8 cellular contexts compared by ENCODE assay signal in the genomic region with DNA sequence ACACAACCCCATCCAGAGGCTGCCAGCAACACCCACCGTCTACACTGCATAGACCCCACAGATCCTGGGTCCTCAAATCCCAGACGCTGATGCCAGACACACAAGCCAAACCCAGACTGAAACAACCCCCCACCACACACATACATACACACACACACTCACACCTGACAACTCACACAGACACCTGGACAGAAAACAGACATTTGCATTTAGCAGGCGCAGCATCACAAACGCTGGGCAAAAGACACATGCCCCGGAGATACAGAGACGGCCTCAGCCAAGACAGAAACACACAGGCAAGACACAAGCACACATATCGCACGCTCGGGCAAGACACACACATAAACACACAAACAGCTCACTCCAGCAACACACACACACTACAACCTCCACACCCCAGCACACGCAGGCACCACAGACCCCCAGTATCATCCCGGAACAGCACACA. TPM values are rescaled to one million over a fixed set of nuclear protein-coding genes. Genes with fewer than 3 reads are reported as not detected.
DNase-seq lines count a peak whose midpoint lies in the region; ATAC-seq and TF ChIP-seq lines count a peak whose summit lies in the region.

No MANE protein-coding gene starts in this region.

- no peak for TF ChIP-seq RAD21 in SK-N-SH (IDR thresholded peaks at IDR 0.05; ENCODE audit: low read length)

- no peak for ATAC-seq in SK-N-SH treated with all-trans-retinoic acid at 6 μM for 48 hours
- no peak for ATAC-seq in HG03135 (IDR thresholded peaks at IDR 0.05; ENCODE audit: unreplicated experiment)
- ATAC-seq in GM21786 (IDR thresholded peaks at IDR 0.05; ENCODE audit: unreplicated experiment): no peak

- peak overlapping the region; percentile 96 for H3K4me2 ChIP-seq in SK-N-SH

- H3K9ac ChIP-seq in SK-N-SH: peak overlapping the region; percentile 74

- POLR2A ChIA-PET in SK-N-SH (lab: Yijun Ruan, JAX): interaction anchor here (2.4 kb wide), 1 partner anchor 14 kb away, joined by 10 read pairs; no protein-coding TSS in a partner anchor

- TF ChIP-seq CTCF in SK-N-SH (IDR thresholded peaks at IDR 0.05) (no peak), left ventricle myocardium inferior (IDR thresholded peaks at IDR 0.05; ENCODE audit: borderline replicate concordance) (no peak)

- in situ Hi-C loops in ACHN (cut with HindIII; ENCODE audit: low pct_ligation_motif_present, low pct_unique_long_range_greater_than_20kb, low sequenced_read_pairs): no loop called here

- H3K9me2 ChIP-seq in SK-N-SH: no peaks in the 10 kb centered on the region

- CTCF ChIA-PET in SK-N-SH (lab: Yijun Ruan, JAX): interaction anchor here (22.3 kb wide), 1 partner anchor 16 kb away, joined by 520 read pairs; no protein-coding TSS in a partner anchor

- intact Hi-C loops in left ventricle myocardium inferior (cut with micrococcal nuclease): no loop called here

- WGBS in SK-N-SH (ENCODE audit: low lambda C conversion rate): 8% methylated on average over 11 of the region's 11 CpGs

- TF ChIP-seq POLR2A in Raji (IDR thresholded peaks at IDR 0.05; ENCODE audit: insufficient read depth, low read depth, low read length): peak; percentile 46

- TF ChIP-seq EP300 in SK-N-SH (IDR thresholded peaks at IDR 0.05; ENCODE audit: borderline replicate concordance in 1 of 2, low read depth in 1 of 2, low read length in 1 of 2): no peak

- H3K4me1 ChIP-seq in SK-N-SH (ENCODE audit: control insufficient read depth in 1 of 2, insufficient read depth in 2 of 2, low read depth in 1 of 2, low read length in 1 of 2) (peaks cover 27 to 37% of the 10 kb centered on the region in 2 experiments), left ventricle myocardium inferior (peaks cover 69% of the 10 kb centered on the region)

- DNase-seq in SK-N-SH: peak; percentile 26
- no peak for DNase-seq in left ventricle myocardium inferior
- peak; percentile 27 for DNase-seq in superior temporal gyrus (ENCODE audit: extremely low spot score)
- no peak for DNase-seq in ACHN

- H3K36me3 ChIP-seq in SK-N-SH (replicated peaks in 1 of 2; ENCODE audit: control insufficient read depth in 1 of 2, insufficient read depth in 2 of 2, low read length in 1 of 2): peaks cover 0 to 4% of the 10 kb centered on the region in 2 experiments
- H3K36me3 ChIP-seq in left ventricle myocardium inferior: peaks cover 2% of the 10 kb centered on the region

- H3F3A ChIP-seq in SK-N-SH (replicated peaks; ENCODE audit: insufficient read depth): peaks cover 46% of the 10 kb centered on the region

- H2AFZ ChIP-seq in SK-N-SH (ENCODE audit: low read depth): no peak overlapping the region

- no peaks in the 10 kb centered on the region for H3K9me3 ChIP-seq in SK-N-SH
- no peaks in the 10 kb centered on the region for H3K9me3 ChIP-seq in left ventricle myocardium inferior (replicated peaks)

- H3K4me3 ChIP-seq in SK-N-SH (ENCODE audit: low read depth in 2 of 2, low read length in 1 of 2): peak overlapping the region; percentile 49 to 93
- H3K4me3 ChIP-seq in left ventricle myocardium inferior: peak overlapping the region; percentile 99

- H4K20me1 ChIP-seq in SK-N-SH (ENCODE audit: insufficient read depth): peaks cover 30% of the 10 kb centered on the region

- no peaks in the 10 kb centered on the region for H3K27me3 ChIP-seq in SK-N-SH (ENCODE audit: insufficient read depth)
- H3K27me3 ChIP-seq in left ventricle myocardium inferior (ENCODE audit: low read depth): no peaks in the 10 kb centered on the region

- peak overlapping the region; percentile 1 to 90; a peak in 2 of 4 replicates for H3K27ac ChIP-seq in SK-N-SH (ENCODE audit: low read depth in 2 of 2, low read length in 1 of 2)
- peak overlapping the region; percentile 100 for H3K27ac ChIP-seq in left ventricle myocardium inferior (replicated peaks)

- H3K79me2 ChIP-seq in SK-N-SH (ENCODE audit: insufficient read depth): peaks cover 64% of the 10 kb centered on the region

TF ChIP-seq in SK-N-SH, 30 proteins besides CTCF, POLR2A, EP300 and RAD21 (continues in another document):
- no peak for TF ChIP-seq RXRA (IDR thresholded peaks at IDR 0.05; ENCODE audit: borderline replicate concordance, low read depth)
- no peak; the same call in 1 of the 2 replicates for TF ChIP-seq MXI1 (IDR thresholded peaks at IDR 0.05; ENCODE audit: low read depth, low read length)
- TF ChIP-seq, protein P1, sequence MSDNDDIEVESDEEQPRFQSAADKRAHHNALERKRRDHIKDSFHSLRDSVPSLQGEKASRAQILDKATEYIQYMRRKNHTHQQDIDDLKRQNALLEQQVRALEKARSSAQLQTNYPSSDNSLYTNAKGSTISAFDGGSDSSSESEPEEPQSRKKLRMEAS (IDR thresholded peaks at IDR 0.05; ENCODE audit: low read depth): no peak
- no peak for TF ChIP-seq SIN3A (IDR thresholded peaks at IDR 0.05; ENCODE audit: borderline replicate concordance, low read depth, low read length)
- TF ChIP-seq TCF12 (IDR thresholded peaks at IDR 0.05): no peak
- TF ChIP-seq FOXM1 (IDR thresholded peaks at IDR 0.05; ENCODE audit: low read depth): no peak
- TF ChIP-seq CHD2 (IDR thresholded peaks at IDR 0.05; ENCODE audit: low read length, partially characterized antibody): no peak
- TF ChIP-seq, protein P2, sequence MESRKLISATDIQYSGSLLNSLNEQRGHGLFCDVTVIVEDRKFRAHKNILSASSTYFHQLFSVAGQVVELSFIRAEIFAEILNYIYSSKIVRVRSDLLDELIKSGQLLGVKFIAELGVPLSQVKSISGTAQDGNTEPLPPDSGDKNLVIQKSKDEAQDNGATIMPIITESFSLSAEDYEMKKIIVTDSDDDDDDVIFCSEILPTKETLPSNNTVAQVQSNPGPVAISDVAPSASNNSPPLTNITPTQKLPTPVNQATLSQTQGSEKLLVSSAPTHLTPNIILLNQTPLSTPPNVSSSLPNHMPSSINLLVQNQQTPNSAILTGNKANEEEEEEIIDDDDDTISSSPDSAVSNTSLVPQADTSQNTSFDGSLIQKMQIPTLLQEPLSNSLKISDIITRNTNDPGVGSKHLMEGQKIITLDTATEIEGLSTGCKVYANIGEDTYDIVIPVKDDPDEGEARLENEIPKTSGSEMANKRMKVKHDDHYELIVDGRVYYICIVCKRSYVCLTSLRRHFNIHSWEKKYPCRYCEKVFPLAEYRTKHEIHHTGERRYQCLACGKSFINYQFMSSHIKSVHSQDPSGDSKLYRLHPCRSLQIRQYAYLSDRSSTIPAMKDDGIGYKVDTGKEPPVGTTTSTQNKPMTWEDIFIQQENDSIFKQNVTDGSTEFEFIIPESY (IDR thresholded peaks at IDR 0.05; ENCODE audit: borderline replicate concordance, low read depth): no peak
- no peak for TF ChIP-seq FOSL2 (IDR thresholded peaks at IDR 0.05; ENCODE audit: borderline replicate concordance, low read depth)
- no peak for TF ChIP-seq JUND (IDR thresholded peaks at IDR 0.05)

TF ChIP-seq in SK-N-SH treated with all-trans-retinoic acid at 6 μM for 48 hours, 23 proteins besides CTCF, POLR2A, EP300 and RAD21 (continues in another document):
- no peak for TF ChIP-seq BACH2 (CRISPR knock-in tag; IDR thresholded peaks at IDR 0.05; ENCODE audit: borderline replicate concordance)
- no peak for TF ChIP-seq GLIS3 (CRISPR knock-in tag; IDR thresholded peaks at IDR 0.05)
- TF ChIP-seq PATZ1 (CRISPR knock-in tag; IDR thresholded peaks at IDR 0.05; ENCODE audit: borderline replicate concordance): no peak
- no peak for TF ChIP-seq POU6F1 (CRISPR knock-in tag; IDR thresholded peaks at IDR 0.05; ENCODE audit: borderline replicate concordance, low read depth)
- no peak for TF ChIP-seq ZNF70 (CRISPR knock-in tag; IDR thresholded peaks at IDR 0.05)
- no peak for TF ChIP-seq ZC3H10 (CRISPR knock-in tag; IDR thresholded peaks at IDR 0.05)
- TF ChIP-seq ZFP30 (CRISPR knock-in tag; IDR thresholded peaks at IDR 0.05): no peak

RNA-seq across cellular contexts. Expression of gene BBC3, which starts 1.3 kb away (rescaled TPM):
- polyA plus RNA-seq in SK-N-SH (2012; rRNA removed): 14.5 and 16.1 TPM in 2 replicates
- 9.9 and 12.9 TPM in 2 replicates for polyA plus RNA-seq in SK-N-SH (2012; cell fraction: cytosol; rRNA removed)
- polyA plus RNA-seq in SK-N-SH (2012; cell fraction: nucleus; rRNA removed): 14.3 and 14.4 TPM in 2 replicates
- total RNA-seq in left ventricle myocardium inferior: 3.9 TPM

RNA-seq across cellular contexts. Expression of gene CCDC9, which starts 26.6 kb away (rescaled TPM):
- 9.8 and 12.4 TPM in 2 replicates for polyA plus RNA-seq in SK-N-SH (2012; rRNA removed)
- polyA plus RNA-seq in SK-N-SH (2012; cell fraction: cytosol; rRNA removed): 4.0 and 5.3 TPM in 2 replicates
- polyA plus RNA-seq in SK-N-SH (2012; cell fraction: nucleus; rRNA removed): 28.4 and 46.4 TPM in 2 replicates
- 21.6 TPM for total RNA-seq in left ventricle myocardium inferior

RNA-seq across cellular contexts. Expression of gene INAFM1, which starts 45.0 kb away (rescaled TPM):
- polyA plus RNA-seq in SK-N-SH (2012; rRNA removed): 3.8 and 5.5 TPM in 2 replicates
- polyA plus RNA-seq in SK-N-SH (2012; cell fraction: cytosol; rRNA removed): 2.3 and 3.0 TPM in 2 replicates
- 10.2 and 19.9 TPM in 2 replicates for polyA plus RNA-seq in SK-N-SH (2012; cell fraction: nucleus; rRNA removed)
- total RNA-seq in left ventricle myocardium inferior: 12.2 TPM

Comparison
In these comparisons a context has a peak if more than half of its experiments do, and no peak if none do; other contexts are left out.
1. DNase-seq: peak in SK-N-SH (single experiment) and superior temporal gyrus (single experiment); none in left ventricle myocardium inferior (single experiment) and ACHN (single experiment).